In genomic region chr17:30730837-30731209, GRCh38 we compare ENCODE assay signal across 8 cellular contexts.
A peak's percentile ranks its signal among the peaks of the same experiment; 100 is the strongest.
DNase-seq lines count a peak whose midpoint lies in the region; ATAC-seq, FAIRE-seq and TF ChIP-seq lines count a peak whose summit lies in the region.
"Not testable (repeated sequence)": the region's sequence is repeated elsewhere in the genome, so short reads cannot be mapped to it uniquely, and the experiment has no call there.

No MANE protein-coding gene starts in this region.

- not testable (repeated sequence) for DNase-seq in A549 (ENCODE audit: low read depth in 1 of 2, low spot score in 1 of 2); H7; PC-9; cardiac fibroblast (ENCODE audit: low read depth in 2 of 2)
- peak; percentile 42 for DNase-seq in activated T-cell treated with anti-CD3 and anti-CD28 coated beads, Interleukin-2, amount 50 U/mL, for 24 hours
- DNase-seq in heart left ventricle (peak in 2 of 5 donors; percentile 17 to 48), sigmoid colon (peak; percentile 48)

- H3K4me3 ChIP-seq in A549 (peak overlapping the region; percentile 93), H7 (ENCODE audit: insufficient read depth, low read depth, low read length) (peak overlapping the region; percentile 33; the same call in 1 of the 2 replicates), PC-9 (peak overlapping the region; percentile 81), cardiac fibroblast (replicated peaks in 1 of 2; ENCODE audit: low read depth in 2 of 2, low read length in 2 of 2) (peak overlapping the region; percentile 17 to 41), heart left ventricle (peak overlapping the region in 11 of 12 donors; percentile 40 to 94 (median 79)), mononuclear cell (ENCODE audit: low read length) (peak overlapping the region; percentile 60), sigmoid colon (peak overlapping the region; percentile 16 to 93 (median 82))

- intact Hi-C loops in PC-9 (cut with micrococcal nuclease; ENCODE audit: unreplicated experiment); heart left ventricle (cut with DNase I); sigmoid colon (cut with DNase I): not testable (repeated sequence)

- H3K27me3 ChIP-seq in H7 (ENCODE audit: control insufficient read depth, insufficient read depth, low read length); PC-9 (ENCODE audit: insufficient read depth, low read depth); heart left ventricle; mononuclear cell (ENCODE audit: insufficient read depth, low read length); sigmoid colon: not testable (repeated sequence)

- not testable (repeated sequence) for TF ChIP-seq EP300 in A549 (IDR thresholded peaks at IDR 0.05); sigmoid colon (IDR thresholded peaks at IDR 0.05)

- H3K9me3 Mint-ChIP-seq in activated T-cell treated with anti-CD3 and anti-CD28 coated beads, Interleukin-2, amount 50 U/mL, for 24 hours = not testable (repeated sequence)

- WGBS in A549 (ENCODE audit: missing lambda C conversion rate) = 28% methylated on average over 17 of the region's 17 CpGs
- 42 to 44% (median 43%) methylated on average over 17 of the region's 17 CpGs for WGBS in heart left ventricle, 4 donors
- WGBS in sigmoid colon, 2 donors = 20 to 44% methylated on average over 17 of the region's 17 CpGs

- peak overlapping the region; percentile 99 for H3K27ac Mint-ChIP-seq in activated T-cell treated with anti-CD3 and anti-CD28 coated beads, Interleukin-2, amount 50 U/mL, for 24 hours

- not testable (repeated sequence) for TF ChIP-seq POLR2A in A549 (IDR thresholded peaks at IDR 0.05; ENCODE audit: low read length); heart left ventricle (IDR thresholded peaks at IDR 0.05); sigmoid colon (IDR thresholded peaks at IDR 0.05)

- CTCF ChIA-PET in A549 (lab: Yijun Ruan, JAX) = interaction anchor here (0.7 to 10.7 kb wide), 2 partner anchors 15 to 1527 kb away, joined by 4 to 79 read pairs; no protein-coding TSS in a partner anchor
- CTCF ChIA-PET in PC-9 (lab: Charles Lee) = interaction anchor here (0.6 kb wide), 1 partner anchor 297 kb away, joined by 8 read pairs; no protein-coding TSS in a partner anchor

- POLR2A ChIA-PET in A549 (lab: Yijun Ruan, JAX) = interaction anchor here (0.6 kb wide), 1 partner anchor 155 kb away, joined by 3 read pairs; no protein-coding TSS in a partner anchor
- POLR2A ChIA-PET in PC-9 (lab: Charles Lee; ENCODE audit: unreplicated experiment) = not testable (repeated sequence)

- BruUV-seq in PC-9 (replicated peaks; lab: Mats Ljungman, UMichigan) = TSS peak; percentile 96

- not testable (repeated sequence) for H3K9me2 ChIP-seq in PC-9 (ENCODE audit: insufficient read depth)

- H3K4me1 Mint-ChIP-seq in activated T-cell treated with anti-CD3 and anti-CD28 coated beads, Interleukin-2, amount 50 U/mL, for 24 hours (ENCODE audit: low read depth) = peaks cover 32% of the 10 kb centered on the region

- peak in 1 of 2 experiments; percentile 17; a peak in 3 of 6 replicates for ATAC-seq in A549
- ATAC-seq in heart left ventricle = not testable (repeated sequence)

- not testable (repeated sequence) for FAIRE-seq in A549 (lab: Jason Lieb, UNC)

- H3K27ac ChIP-seq in A549 (peak overlapping the region; percentile 83 to 84), PC-9 (peak overlapping the region; percentile 46; the same call in 1 of the 2 replicates), heart left ventricle (peak overlapping the region in 7 of 12 donors; percentile 49 to 95 (median 90)), sigmoid colon (peak overlapping the region; percentile 94 to 96 (median 96))

- H3K9me3 ChIP-seq in A549; PC-9 (ENCODE audit: insufficient read depth, low read depth); heart left ventricle; mononuclear cell (ENCODE audit: low read depth, low read length); sigmoid colon: not testable (repeated sequence)

- not testable (repeated sequence) for H3K27me3 Mint-ChIP-seq in activated T-cell treated with anti-CD3 and anti-CD28 coated beads, Interleukin-2, amount 50 U/mL, for 24 hours

- H3K79me2 ChIP-seq in PC-9 (ENCODE audit: low read depth) = peaks cover 45% of the 10 kb centered on the region

- not testable (repeated sequence) for H3F3A ChIP-seq in PC-9 (ENCODE audit: insufficient read depth, low read depth)

- peaks cover 24% of the 10 kb centered on the region for H4K20me1 ChIP-seq in PC-9 (ENCODE audit: insufficient read depth)

- not testable (repeated sequence) for H3K36me3 ChIP-seq in H7 (replicated peaks; ENCODE audit: control insufficient read depth, insufficient read depth, low read length); PC-9 (ENCODE audit: low read depth); heart left ventricle; sigmoid colon

- TF ChIP-seq CTCF in A549 (IDR thresholded peaks at IDR 0.05); PC-9 (conservative IDR thresholded peaks at IDR 0.05); cardiac fibroblast (IDR thresholded peaks at IDR 0.05; ENCODE audit: low read depth, low read length); heart left ventricle (IDR thresholded peaks at IDR 0.05); sigmoid colon (IDR thresholded peaks at IDR 0.05): not testable (repeated sequence)

- peaks cover 33% of the 10 kb centered on the region for H3K36me3 Mint-ChIP-seq in activated T-cell treated with anti-CD3 and anti-CD28 coated beads, Interleukin-2, amount 50 U/mL, for 24 hours (ENCODE audit: low read depth)

- H3K4me3 Mint-ChIP-seq in activated T-cell treated with anti-CD3 and anti-CD28 coated beads, Interleukin-2, amount 50 U/mL, for 24 hours = peak overlapping the region; percentile 97

- TF ChIP-seq RAD21 in A549 (conservative IDR thresholded peaks at IDR 0.05 in 1 of 2, IDR thresholded peaks at IDR 0.05 in 1 of 2) = not testable (repeated sequence)

- peak overlapping the region; percentile 82 for H2AFZ ChIP-seq in PC-9

- H3K4me2 ChIP-seq in A549 (peak overlapping the region; percentile 92), PC-9 (peak overlapping the region; percentile 79)

- H3K4me1 ChIP-seq in A549 (peaks cover 23% of the 10 kb centered on the region; the same call in 2 of the 3 replicates), PC-9 (replicated peaks; ENCODE audit: insufficient read depth) (peaks cover 15% of the 10 kb centered on the region), heart left ventricle (peaks cover 0 to 24% (median 12%) of the 10 kb centered on the region in 12 donors), mononuclear cell (ENCODE audit: insufficient read depth, low read length) (peaks cover 33% of the 10 kb centered on the region), sigmoid colon (peaks cover 0 to 18% (median 17%) of the 10 kb centered on the region in 4 donors)

Comparison
In these comparisons a context has a peak if more than half of its experiments do, and no peak if none do; other contexts are left out.
1. H3K4me3 ChIP-seq: peak in every context shown above with its lines; median percentile 93 in A549; 82 in sigmoid colon; 81 in PC-9; 79 in heart left ventricle; 60 in mononuclear cell; 33 in H7; 29 in cardiac fibroblast.